16 cellular contexts compared by ENCODE assay signal in genomic region chr7:84364708-84365107, GRCh38.
DNase-seq lines count a peak whose midpoint lies in the region; ATAC-seq and TF ChIP-seq lines count a peak whose summit lies in the region.
"Had no signal": no experiment of that assay in that cellular context is flagged by ENCODE, and none has a peak within 500 bp of the region (broad histone marks: within the 10 kb centered on the region; RNA-seq: fewer than 3 reads in every experiment).

No MANE protein-coding gene starts in this region.

- H3K4me3 ChIP-seq in cardiac muscle cell = no peak overlapping the region
- no peak overlapping the region for H3K4me3 ChIP-seq in right cardiac atrium (ENCODE audit: low read length)
- no peak overlapping the region for H3K4me3 ChIP-seq in SK-N-SH (ENCODE audit: low read depth in 2 of 2, low read length in 1 of 2)
- no peak overlapping the region for H3K4me3 ChIP-seq in naive thymus-derived CD4-positive, alpha-beta T cell (ENCODE audit: low read length)
- H3K4me3 ChIP-seq: Peyer's patch, prostate gland had no signal

- WGBS in right cardiac atrium = 76% methylated on average over 1 of the region's 1 CpG
- WGBS in SK-N-SH (ENCODE audit: low lambda C conversion rate) = 77% methylated on average over 1 of the region's 1 CpG

- H3K9me3 Mint-ChIP-seq in naive thymus-derived CD4-positive, alpha-beta T cell = no peaks in the 10 kb centered on the region

- H3K9me3 ChIP-seq in cardiac muscle cell (ENCODE audit: low read depth) = no peaks in the 10 kb centered on the region
- no peaks in the 10 kb centered on the region for H3K9me3 ChIP-seq in right cardiac atrium (ENCODE audit: control insufficient read depth, low read length)
- H3K9me3 ChIP-seq in SK-N-SH = no peaks in the 10 kb centered on the region
- no peaks in the 10 kb centered on the region for H3K9me3 ChIP-seq in naive thymus-derived CD4-positive, alpha-beta T cell (ENCODE audit: control insufficient read depth in 2 of 3, low read length in 3 of 3)
- H3K9me3 ChIP-seq: Peyer's patch, prostate gland had no signal

- H3K27me3 ChIP-seq in cardiac muscle cell (no peaks in the 10 kb centered on the region), right cardiac atrium (ENCODE audit: control insufficient read depth, insufficient read depth) (no peaks in the 10 kb centered on the region), SK-N-SH (ENCODE audit: insufficient read depth) (no peaks in the 10 kb centered on the region)
- H3K27me3 ChIP-seq in naive thymus-derived CD4-positive, alpha-beta T cell (ENCODE audit: control insufficient read depth in 2 of 2, insufficient read depth in 2 of 2, low read length in 2 of 2) = no peaks in the 10 kb centered on the region
- H3K27me3 ChIP-seq: Peyer's patch had no signal

- TF ChIP-seq RAD21 in SK-N-SH (IDR thresholded peaks at IDR 0.05; ENCODE audit: low read length) = no peak

- H2AFZ ChIP-seq in SK-N-SH (ENCODE audit: low read depth) = peak overlapping the region; percentile 19; the same call in 1 of the 2 replicates

- no peak overlapping the region for H3K4me2 ChIP-seq in SK-N-SH
- H3K4me2 ChIP-seq: KMS-11 had no signal

- H3K79me2 ChIP-seq in SK-N-SH (ENCODE audit: insufficient read depth) = no peaks in the 10 kb centered on the region

- H3K4me1 ChIP-seq in cardiac muscle cell (ENCODE audit: low read depth) (peaks cover 18% of the 10 kb centered on the region), right cardiac atrium (ENCODE audit: control insufficient read depth, insufficient read depth, low read length) (no peaks in the 10 kb centered on the region), SK-N-SH (ENCODE audit: control insufficient read depth in 1 of 2, insufficient read depth in 2 of 2, low read depth in 1 of 2, low read length in 1 of 2) (peaks cover 2 to 4% of the 10 kb centered on the region in 2 experiments; a peak in 1 of 4 replicates)
- no peaks in the 10 kb centered on the region for H3K4me1 ChIP-seq in naive thymus-derived CD4-positive, alpha-beta T cell (ENCODE audit: control insufficient read depth in 2 of 2, insufficient read depth in 2 of 2, low read length in 2 of 2)
- H3K4me1 ChIP-seq: Peyer's patch, prostate gland had no signal

- ATAC-seq in right cardiac atrium (no peak), GM19395 (IDR thresholded peaks at IDR 0.05; ENCODE audit: unreplicated experiment) (no peak)
- ATAC-seq in naive thymus-derived CD4-positive, alpha-beta T cell = no peak
- ATAC-seq: T-cell had no signal

- H4K20me1 ChIP-seq in SK-N-SH (ENCODE audit: insufficient read depth) = no peaks in the 10 kb centered on the region

- no peak for TF ChIP-seq EP300 in SK-N-SH (IDR thresholded peaks at IDR 0.05; ENCODE audit: borderline replicate concordance in 1 of 2, low read depth in 1 of 2, low read length in 1 of 2)

- H3F3A ChIP-seq in SK-N-SH (replicated peaks; ENCODE audit: insufficient read depth) = peaks cover 3% of the 10 kb centered on the region

- no peaks in the 10 kb centered on the region for H3K4me1 Mint-ChIP-seq in naive thymus-derived CD4-positive, alpha-beta T cell
- H3K4me1 Mint-ChIP-seq: T-cell had no signal

- no peaks in the 10 kb centered on the region for H3K27me3 Mint-ChIP-seq in naive thymus-derived CD4-positive, alpha-beta T cell

- no peaks in the 10 kb centered on the region for H3K36me3 ChIP-seq in cardiac muscle cell
- H3K36me3 ChIP-seq in SK-N-SH (replicated peaks in 1 of 2; ENCODE audit: control insufficient read depth in 1 of 2, insufficient read depth in 2 of 2, low read length in 1 of 2) = no peaks in the 10 kb centered on the region
- no peaks in the 10 kb centered on the region for H3K36me3 ChIP-seq in naive thymus-derived CD4-positive, alpha-beta T cell (ENCODE audit: control insufficient read depth in 2 of 3, insufficient read depth in 3 of 3, low read length in 3 of 3)
- H3K36me3 ChIP-seq: Peyer's patch, prostate gland had no signal

- DNase-seq in cardiac muscle cell (ENCODE audit: low read depth in 1 of 2, low spot score in 1 of 2) (peak; percentile 6 to 26), right cardiac atrium (no peak), SK-N-SH (no peak), fibroblast of the conjunctiva (ENCODE audit: low read depth) (peak; percentile 13), C1 segment of cervical spinal cord (lab: John Stamatoyannopoulos, UW) (no peak), MV-4-11 (lab: John Stamatoyannopoulos, UW) (no peak)
- DNase-seq in naive thymus-derived CD4-positive, alpha-beta T cell = no peak
- DNase-seq: activated CD4-positive, CD25-positive, alpha-beta regulatory T cell; activated naive CD4-positive, alpha-beta T cell treated with Interleukin-2 at 50 U/mL for 16 hours; caudate nucleus; NCI-H1436 treated with DMSO at 0.1 percent for 48 hours; Peyer's patch; T-cell had no signal

- CTCF ChIA-PET in SK-N-SH (lab: Yijun Ruan, JAX) = interaction anchor here (0.7 kb wide), 1 partner anchor 365 kb away, joined by 4 read pairs; no protein-coding TSS in a partner anchor
- CTCF ChIA-PET in naive thymus-derived CD4-positive, alpha-beta T cell (lab: Charles Lee) = no interaction called here

- H3K9ac ChIP-seq in SK-N-SH = no peak overlapping the region
- H3K9ac ChIP-seq: KMS-11 had no signal

- no peaks in the 10 kb centered on the region; the same call in 1 of the 2 replicates for H3K9me2 ChIP-seq in SK-N-SH

- intact Hi-C loops in right cardiac atrium (cut with DNase I) = no loop called here
- intact Hi-C loops in naive thymus-derived CD4-positive, alpha-beta T cell (cut with micrococcal nuclease) = no loop called here

- H3K4me3 Mint-ChIP-seq in naive thymus-derived CD4-positive, alpha-beta T cell = no peak overlapping the region
- H3K4me3 Mint-ChIP-seq: T-cell had no signal

- TF ChIP-seq CTCF in cardiac muscle cell (IDR thresholded peaks at IDR 0.05; ENCODE audit: low read depth, low read length) (no peak), SK-N-SH (IDR thresholded peaks at IDR 0.05) (no peak)

- H3K27ac ChIP-seq in cardiac muscle cell (no peak overlapping the region), right cardiac atrium (ENCODE audit: low read length) (no peak overlapping the region), SK-N-SH (ENCODE audit: low read depth in 2 of 2, low read length in 1 of 2) (peak overlapping the region in 1 of 2 experiments; percentile 5; a peak in 1 of 4 replicates)
- H3K27ac ChIP-seq in naive thymus-derived CD4-positive, alpha-beta T cell (ENCODE audit: low read depth, low read length) = no peak overlapping the region
- H3K27ac ChIP-seq: KMS-11, Peyer's patch, prostate gland had no signal

- no peak overlapping the region for H3K27ac Mint-ChIP-seq in naive thymus-derived CD4-positive, alpha-beta T cell
- H3K27ac Mint-ChIP-seq: T-cell had no signal

- POLR2A ChIA-PET in SK-N-SH (lab: Yijun Ruan, JAX) = no interaction called here
- POLR2A ChIA-PET in naive thymus-derived CD4-positive, alpha-beta T cell (lab: Charles Lee) = no interaction called here

- H3K36me3 Mint-ChIP-seq in naive thymus-derived CD4-positive, alpha-beta T cell = no peaks in the 10 kb centered on the region
- H3K36me3 Mint-ChIP-seq: T-cell had no signal

TF ChIP-seq in SK-N-SH, 30 proteins besides CTCF, POLR2A, EP300 and RAD21 (continues in another document):
- TF ChIP-seq GATA2 (CRISPR knock-in tag; IDR thresholded peaks at IDR 0.05) (no peak), SMC3 (IDR thresholded peaks at IDR 0.05; ENCODE audit: low read depth, low read length) (no peak), YY1 (IDR thresholded peaks at IDR 0.05; ENCODE audit: low read depth) (no peak), USF2 (IDR thresholded peaks at IDR 0.05; ENCODE audit: borderline replicate concordance, low read depth, low read length) (no peak), EZH2phosphoT487 (IDR thresholded peaks at IDR 0.05; ENCODE audit: borderline replicate concordance, low read depth) (no peak), ZBTB33 (IDR thresholded peaks at IDR 0.05; ENCODE audit: borderline replicate concordance, low read depth) (no peak), PBX3 (IDR thresholded peaks at IDR 0.05) (no peak), MEF2A (IDR thresholded peaks at IDR 0.05; ENCODE audit: borderline replicate concordance, low read depth) (no peak)
- TF ChIP-seq, protein P1, sequence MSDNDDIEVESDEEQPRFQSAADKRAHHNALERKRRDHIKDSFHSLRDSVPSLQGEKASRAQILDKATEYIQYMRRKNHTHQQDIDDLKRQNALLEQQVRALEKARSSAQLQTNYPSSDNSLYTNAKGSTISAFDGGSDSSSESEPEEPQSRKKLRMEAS (IDR thresholded peaks at IDR 0.05; ENCODE audit: low read depth) = no peak

Comparison
In these comparisons a context has a peak if more than half of its experiments do, and no peak if none do; other contexts are left out.
1. DNase-seq: peak in cardiac muscle cell (2 of 2) and fibroblast of the conjunctiva (single experiment); none in right cardiac atrium (0 of 3), SK-N-SH (single experiment), naive thymus-derived CD4-positive, alpha-beta T cell (0 of 9), C1 segment of cervical spinal cord (0 of 14) and MV-4-11 (single experiment).